Comparison of ENCODE assay signal across 16 cellular contexts in the genomic region with DNA sequence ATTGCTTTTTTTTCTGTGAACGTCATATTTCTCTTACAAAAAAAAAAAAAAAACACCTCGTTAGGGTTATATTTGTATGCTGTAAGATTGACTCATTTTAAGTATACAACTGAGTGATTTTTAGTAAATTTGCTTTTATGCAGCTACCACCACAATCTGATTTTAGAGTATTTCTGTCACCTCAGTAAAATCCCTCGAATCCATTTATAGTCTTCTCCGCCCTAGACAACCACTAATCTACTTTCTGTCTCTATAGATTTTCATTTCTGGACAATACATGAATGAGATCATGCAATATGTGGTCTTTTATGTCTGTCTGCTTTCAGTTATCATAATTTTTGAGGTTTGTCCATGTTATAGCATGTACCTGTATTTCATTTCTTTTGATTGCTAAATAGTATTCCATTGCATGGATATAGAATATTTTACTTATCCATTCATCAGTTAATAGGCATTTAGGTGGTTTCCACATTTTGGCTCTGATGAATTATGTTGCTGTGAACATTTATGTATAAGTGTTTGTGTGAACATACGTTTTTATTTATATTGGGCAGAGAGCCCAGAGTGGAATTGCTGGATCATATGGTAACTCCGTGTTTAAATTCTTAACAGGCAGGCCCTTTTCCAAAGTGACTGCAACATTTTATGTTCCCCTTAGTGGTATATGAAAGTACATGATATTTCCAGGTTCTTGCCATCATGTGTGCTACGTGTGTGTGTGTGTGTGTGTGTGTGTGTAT.
"Had no signal": no experiment of that assay in that cellular context is flagged by ENCODE, and none has a peak within 500 bp of the region (broad histone marks: within the 10 kb centered on the region; RNA-seq: fewer than 3 reads in every experiment).

No MANE protein-coding gene starts in this region.

- H3K27ac ChIP-seq: adrenal gland, right lobe of liver, thoracic aorta, upper lobe of right lung had no signal

- H3K27me3 ChIP-seq: adrenal gland, right lobe of liver, upper lobe of right lung had no signal

- H3K36me3 ChIP-seq: adrenal gland, right lobe of liver, thoracic aorta, upper lobe of right lung had no signal

- H3K9me3 ChIP-seq: adrenal gland, right lobe of liver, thoracic aorta, upper lobe of right lung had no signal

- H3K4me3 ChIP-seq: adrenal gland, right lobe of liver, thoracic aorta, upper lobe of right lung had no signal

- H3K36me3 Mint-ChIP-seq: activated CD4-positive, alpha-beta memory T cell treated with anti-CD3 and anti-CD28 coated beads for 36 hours; activated CD8-positive, alpha-beta memory T cell treated with anti-CD3 and anti-CD28 coated beads, Interleukin-2, amount 10 ng/mL, durations not matched to agents 7 days and 5 days had no signal

- ATAC-seq: activated CD4-positive, alpha-beta T cell treated with anti-CD3 and anti-CD28 coated beads for 36 hours; activated CD8-positive, alpha-beta memory T cell treated with anti-CD3 and anti-CD28 coated beads, Interleukin-2, amount 10 ng/mL, durations not matched to agents 7 days and 5 days; upper lobe of right lung had no signal

- H3K4me3 Mint-ChIP-seq: activated CD4-positive, alpha-beta memory T cell treated with anti-CD3 and anti-CD28 coated beads for 36 hours; activated CD4-positive, alpha-beta T cell treated with anti-CD3 and anti-CD28 coated beads for 36 hours; activated CD8-positive, alpha-beta memory T cell treated with anti-CD3 and anti-CD28 coated beads, Interleukin-2, amount 10 ng/mL, durations not matched to agents 7 days and 5 days; nephron progenitor cell; stimulated activated naive CD8-positive, alpha-beta T cell treated with anti-CD3 and anti-CD28 coated beads, Interleukin-15, Interleukin-2, amounts not matched to agents 100 ng/mL and 50 ng/mL, for 24 hours had no signal

- H3K27ac Mint-ChIP-seq: activated CD4-positive, alpha-beta memory T cell treated with anti-CD3 and anti-CD28 coated beads for 36 hours; activated CD4-positive, alpha-beta T cell treated with anti-CD3 and anti-CD28 coated beads for 36 hours; activated CD8-positive, alpha-beta memory T cell treated with anti-CD3 and anti-CD28 coated beads, Interleukin-2, amount 10 ng/mL, durations not matched to agents 7 days and 5 days; activated T-helper 2 cell treated with anti-CD3 and anti-CD28 coated beads, Interferon-gamma antibody, Interleukin-2, Interleukin-4, amounts not matched to agents 10 μg/mL and 5 μg/mL and 100 μg/mL, durations not matched to agents 14 hours and 24 hours and 36 hours; nephron progenitor cell; progenitor cell of endocrine pancreas; stimulated activated naive CD8-positive, alpha-beta T cell treated with anti-CD3 and anti-CD28 coated beads, Interleukin-15, Interleukin-2, amounts not matched to agents 100 ng/mL and 50 ng/mL, for 24 hours had no signal

- H3K27me3 Mint-ChIP-seq: progenitor cell of endocrine pancreas had no signal

- H3K4me1 ChIP-seq: adrenal gland, right lobe of liver, upper lobe of right lung had no signal

- H3K9me3 Mint-ChIP-seq: activated CD4-positive, alpha-beta memory T cell treated with anti-CD3 and anti-CD28 coated beads for 36 hours; activated T-helper 2 cell treated with anti-CD3 and anti-CD28 coated beads, Interferon-gamma antibody, Interleukin-2, Interleukin-4, amounts not matched to agents 10 μg/mL and 5 μg/mL and 100 μg/mL, durations not matched to agents 14 hours and 24 hours and 36 hours; nephron progenitor cell; stimulated activated naive CD8-positive, alpha-beta T cell treated with anti-CD3 and anti-CD28 coated beads, Interleukin-15, Interleukin-2, amounts not matched to agents 100 ng/mL and 50 ng/mL, for 24 hours had no signal

- H3K4me1 Mint-ChIP-seq: activated CD4-positive, alpha-beta T cell treated with anti-CD3 and anti-CD28 coated beads for 36 hours; activated CD8-positive, alpha-beta memory T cell treated with anti-CD3 and anti-CD28 coated beads, Interleukin-2, amount 10 ng/mL, durations not matched to agents 7 days and 5 days had no signal

- DNase-seq: activated CD4-positive, alpha-beta memory T cell treated with anti-CD3 and anti-CD28 coated beads for 36 hours; activated CD4-positive, alpha-beta T cell treated with anti-CD3 and anti-CD28 coated beads for 36 hours; activated CD8-positive, alpha-beta memory T cell treated with anti-CD3 and anti-CD28 coated beads, Interleukin-2, amount 10 ng/mL, durations not matched to agents 7 days and 5 days; activated naive CD4-positive, alpha-beta T cell treated with anti-CD3 and anti-CD28 coated beads, Interleukin-2, amount 50 U/mL, for 16 hours; activated T-cell treated with anti-CD3 and anti-CD28 coated beads, Interleukin-2, amount 50 U/mL, for 1 hour; adrenal gland; mesendoderm; nephron progenitor cell; occipital lobe; right lobe of liver; T-helper 2 cell; upper lobe of right lung had no signal
